In genomic region chr11:12155696-12156095, GRCh38 we compare ENCODE assay signal across 17 cellular contexts. TPM values are rescaled to one million over a fixed set of nuclear protein-coding genes. Genes with fewer than 3 reads are reported as not detected.
DNase-seq lines count a peak whose midpoint lies in the region; ATAC-seq and TF ChIP-seq lines count a peak whose summit lies in the region.
"Had no signal": no experiment of that assay in that cellular context is flagged by ENCODE, and none has a peak within 500 bp of the region (broad histone marks: within the 10 kb centered on the region; RNA-seq: fewer than 3 reads in every experiment).

No MANE protein-coding gene starts in this region.

- H3K14ac ChIP-seq in mesenchymal stem cell (ENCODE audit: low read length in 2 of 2) = no peak overlapping the region

- no peak for DNase-seq in activated naive CD4-positive, alpha-beta T cell treated with anti-CD3 and anti-CD28 coated beads, Interleukin-2, amount 50 U/mL, for 72 hours (ENCODE audit: low spot score in 2 of 2)
- DNase-seq in activated naive CD4-positive, alpha-beta T cell treated with anti-CD3 and anti-CD28 coated beads for 36 hours = no peak
- no peak for DNase-seq in activated naive CD8-positive, alpha-beta T cell treated with anti-CD3 and anti-CD28 coated beads, Interleukin-2, amount 10 ng/mL, durations not matched to agents 7 days and 5 days
- DNase-seq in mesenchymal stem cell = no peak
- no peak for DNase-seq in upper lobe of right lung
- DNase-seq in glomerular visceral epithelial cell (ENCODE audit: extremely low spot score) = no peak
- DNase-seq in MV-4-11 (lab: John Stamatoyannopoulos, UW) = no peak
- DNase-seq: cerebellar nuclear complex; H7; immature natural killer cell; NCI-H2029; NCI-H526; SK-N-SH; stimulated activated CD4-positive, alpha-beta T cell treated with anti-CD3 and anti-CD28 coated beads, Interleukin-2, amount 100 ng/mL, for 48 hours had no signal

- CTCF ChIA-PET in activated naive CD4-positive, alpha-beta T cell treated with anti-CD3 and anti-CD28 coated beads for 36 hours (lab: Charles Lee) = interaction anchor here (1.8 kb wide), 1 partner anchor 35 kb away, joined by 6 read pairs; no protein-coding TSS in a partner anchor

- no peak overlapping the region for H2BK120ac ChIP-seq in mesenchymal stem cell (ENCODE audit: low read depth, low read length)

- peak overlapping the region in 1 of 2 experiments; percentile 28 for H2BK12ac ChIP-seq in mesenchymal stem cell (ENCODE audit: low read length in 2 of 2)

- intact Hi-C loops in activated naive CD4-positive, alpha-beta T cell treated with anti-CD3 and anti-CD28 coated beads for 36 hours (cut with micrococcal nuclease) = loop anchor here (5.0 kb wide), 2 partner anchors 127 to 313 kb away; partner anchors contain the start of gene USP47
- intact Hi-C loops in upper lobe of right lung (cut with DNase I) = no loop called here

- 95% methylated on average over 8 of the region's 8 CpGs for WGBS in mesenchymal stem cell

- H3K36me3 ChIP-seq in mesenchymal stem cell (ENCODE audit: control insufficient read depth in 1 of 2, insufficient read depth in 2 of 2, low read depth in 1 of 2, low read length in 2 of 2) = peaks cover 17 to 21% of the 10 kb centered on the region in 2 experiments
- peaks cover 27% of the 10 kb centered on the region for H3K36me3 ChIP-seq in upper lobe of right lung

- H2AK5ac ChIP-seq in mesenchymal stem cell (ENCODE audit: low read length, severe bottlenecking) = no peak overlapping the region

- H2BK5ac ChIP-seq in mesenchymal stem cell (ENCODE audit: low read depth, low read length, poor library complexity, severe bottlenecking) = no peak overlapping the region

- peak overlapping the region; percentile 34 for H2BK15ac ChIP-seq in mesenchymal stem cell (ENCODE audit: low read depth, poor library complexity, severe bottlenecking)

- H3K23ac ChIP-seq in mesenchymal stem cell (ENCODE audit: low read length in 2 of 2) = no peak overlapping the region

- no peak overlapping the region for H3K4me2 ChIP-seq in mesenchymal stem cell (ENCODE audit: low read length, poor library complexity, severe bottlenecking)

- peaks cover 0 to 10% of the 10 kb centered on the region in 2 donors for H3K9me3 Mint-ChIP-seq in activated naive CD4-positive, alpha-beta T cell treated with anti-CD3 and anti-CD28 coated beads, Interleukin-2, amount 50 U/mL, for 72 hours
- H3K9me3 Mint-ChIP-seq in activated naive CD4-positive, alpha-beta T cell treated with anti-CD3 and anti-CD28 coated beads for 36 hours = no peaks in the 10 kb centered on the region
- no peaks in the 10 kb centered on the region for H3K9me3 Mint-ChIP-seq in activated naive CD8-positive, alpha-beta T cell treated with anti-CD3 and anti-CD28 coated beads, Interleukin-2, amount 10 ng/mL, durations not matched to agents 7 days and 5 days
- H3K9me3 Mint-ChIP-seq: immature natural killer cell had no signal

- H3K4me1 ChIP-seq in mesenchymal stem cell (ENCODE audit: control insufficient read depth, insufficient read depth, low read depth, low read length) (peaks cover 23% of the 10 kb centered on the region), upper lobe of right lung (peaks cover 47% of the 10 kb centered on the region)

- H3K4ac ChIP-seq in mesenchymal stem cell (ENCODE audit: low read depth in 1 of 2, low read length in 2 of 2) = peak overlapping the region in 1 of 2 experiments; percentile 35

- no peak overlapping the region for H3K4me3 Mint-ChIP-seq in activated naive CD4-positive, alpha-beta T cell treated with anti-CD3 and anti-CD28 coated beads for 36 hours
- no peak overlapping the region for H3K4me3 Mint-ChIP-seq in activated naive CD8-positive, alpha-beta T cell treated with anti-CD3 and anti-CD28 coated beads, Interleukin-2, amount 10 ng/mL, durations not matched to agents 7 days and 5 days

- no peak for ATAC-seq in activated naive CD4-positive, alpha-beta T cell treated with anti-CD3 and anti-CD28 coated beads, Interleukin-2, amount 50 U/mL, for 72 hours
- ATAC-seq in activated naive CD8-positive, alpha-beta T cell treated with anti-CD3 and anti-CD28 coated beads, Interleukin-2, amount 10 ng/mL, durations not matched to agents 7 days and 5 days (ENCODE audit: low read depth) = no peak
- ATAC-seq in upper lobe of right lung = no peak
- no peak for ATAC-seq in HG03095 (IDR thresholded peaks at IDR 0.05; ENCODE audit: unreplicated experiment)
- ATAC-seq: sciatic nerve had no signal

- H2AFZ ChIP-seq in mesenchymal stem cell (ENCODE audit: low read depth, low read length) = no peak overlapping the region

- POLR2A ChIA-PET in activated naive CD8-positive, alpha-beta T cell treated with anti-CD3 and anti-CD28 coated beads, Interleukin-2, amount 10 ng/mL, durations not matched to agents 7 days and 5 days (lab: Charles Lee) = interaction anchor here (1.1 kb wide), 1 partner anchor 15 kb away, joined by 4 read pairs; no protein-coding TSS in a partner anchor

- H3K4me3 ChIP-seq in mesenchymal stem cell (ENCODE audit: insufficient read depth in 1 of 2, low read depth in 1 of 2, low read length in 2 of 2) = no peak overlapping the region
- H3K4me3 ChIP-seq in upper lobe of right lung = no peak overlapping the region

- H3K18ac ChIP-seq in mesenchymal stem cell (ENCODE audit: low read depth in 1 of 2, low read length in 2 of 2) = no peak overlapping the region

- peaks cover 19 to 55% of the 10 kb centered on the region in 2 donors for H3K36me3 Mint-ChIP-seq in activated naive CD4-positive, alpha-beta T cell treated with anti-CD3 and anti-CD28 coated beads, Interleukin-2, amount 50 U/mL, for 72 hours
- H3K36me3 Mint-ChIP-seq in activated naive CD4-positive, alpha-beta T cell treated with anti-CD3 and anti-CD28 coated beads for 36 hours (ENCODE audit: low read depth) = peaks cover 3% of the 10 kb centered on the region
- peaks cover 13% of the 10 kb centered on the region for H3K36me3 Mint-ChIP-seq in activated naive CD8-positive, alpha-beta T cell treated with anti-CD3 and anti-CD28 coated beads, Interleukin-2, amount 10 ng/mL, durations not matched to agents 7 days and 5 days

- H3K27me3 Mint-ChIP-seq in activated naive CD4-positive, alpha-beta T cell treated with anti-CD3 and anti-CD28 coated beads for 36 hours (ENCODE audit: low read depth) = no peaks in the 10 kb centered on the region
- H3K27me3 Mint-ChIP-seq in activated naive CD8-positive, alpha-beta T cell treated with anti-CD3 and anti-CD28 coated beads, Interleukin-2, amount 10 ng/mL, durations not matched to agents 7 days and 5 days = no peaks in the 10 kb centered on the region

- H3K4me1 Mint-ChIP-seq in activated naive CD4-positive, alpha-beta T cell treated with anti-CD3 and anti-CD28 coated beads for 36 hours (ENCODE audit: low read depth) = peaks cover 51% of the 10 kb centered on the region
- peaks cover 59% of the 10 kb centered on the region for H3K4me1 Mint-ChIP-seq in activated naive CD8-positive, alpha-beta T cell treated with anti-CD3 and anti-CD28 coated beads, Interleukin-2, amount 10 ng/mL, durations not matched to agents 7 days and 5 days

- H3K27ac Mint-ChIP-seq in activated naive CD4-positive, alpha-beta T cell treated with anti-CD3 and anti-CD28 coated beads, Interleukin-2, amount 50 U/mL, for 72 hours = peak overlapping the region; percentile 41 to 89
- H3K27ac Mint-ChIP-seq in activated naive CD4-positive, alpha-beta T cell treated with anti-CD3 and anti-CD28 coated beads for 36 hours = no peak overlapping the region
- H3K27ac Mint-ChIP-seq in activated naive CD8-positive, alpha-beta T cell treated with anti-CD3 and anti-CD28 coated beads, Interleukin-2, amount 10 ng/mL, durations not matched to agents 7 days and 5 days = peak overlapping the region; percentile 72

- H3K27ac ChIP-seq in mesenchymal stem cell (ENCODE audit: low read length, poor library complexity, severe bottlenecking) = no peak overlapping the region
- H3K27ac ChIP-seq in upper lobe of right lung = peak overlapping the region; percentile 36

- H3K9me3 ChIP-seq in mesenchymal stem cell (ENCODE audit: control insufficient read depth, low read length) = no peaks in the 10 kb centered on the region
- H3K9me3 ChIP-seq in upper lobe of right lung = no peaks in the 10 kb centered on the region
- H3K9me3 ChIP-seq: SK-N-SH had no signal

- H3K79me1 ChIP-seq in mesenchymal stem cell (replicated peaks; ENCODE audit: low read length, poor library complexity, severe bottlenecking) = peaks cover 32% of the 10 kb centered on the region

- H4K8ac ChIP-seq in mesenchymal stem cell (ENCODE audit: low read length) = no peak overlapping the region

- H4K91ac ChIP-seq in mesenchymal stem cell (ENCODE audit: low read length) = peak overlapping the region; percentile 34

- no peak overlapping the region for H3K9ac ChIP-seq in mesenchymal stem cell (ENCODE audit: low read length)
- H3K9ac ChIP-seq: SK-N-SH had no signal

- H3K27me3 ChIP-seq in mesenchymal stem cell (ENCODE audit: control insufficient read depth in 1 of 2, insufficient read depth in 1 of 2, low read length in 2 of 2) = no peaks in the 10 kb centered on the region
- no peaks in the 10 kb centered on the region for H3K27me3 ChIP-seq in upper lobe of right lung

- TF ChIP-seq CTCF in upper lobe of right lung (IDR thresholded peaks at IDR 0.05) = no peak

RNA-seq across cellular contexts. Expression of gene MICAL2, which starts 45.3 kb away (rescaled TPM):
- total RNA-seq in activated naive CD4-positive, alpha-beta T cell treated with anti-CD3 and anti-CD28 coated beads, Interleukin-2, amount 50 U/mL, for 72 hours = 100 to 1,000 TPM in 1 of 2 donors, 10 to 100 TPM in 1; 60.8 to 124 TPM
- total RNA-seq in activated naive CD4-positive, alpha-beta T cell treated with anti-CD3 and anti-CD28 coated beads for 36 hours = 10 to 100 TPM; 48.7 to 54.6 TPM
- 10 to 100 TPM; 36.9 to 42.6 TPM for total RNA-seq in activated naive CD8-positive, alpha-beta T cell treated with anti-CD3 and anti-CD28 coated beads, Interleukin-2, amount 10 ng/mL, durations not matched to agents 7 days and 5 days
- polyA plus RNA-seq in mesenchymal stem cell (2013, experiment 1 of 2) = 96.9 TPM
- polyA plus RNA-seq in mesenchymal stem cell (2013, experiment 2 of 2) = 100 TPM
- total RNA-seq in upper lobe of right lung = 197 TPM
- total RNA-seq: OCI-LY7 had no signal
